ENCODE assay signal across 2 cellular contexts in genomic region chr1:109181807-109182163, GRCh38.
TF ChIP-seq lines count a peak whose summit lies in the region.

No MANE protein-coding gene starts in this region.

TF ChIP-seq in K562, 482 proteins besides CTCF, POLR2A, EP300 and RAD21:
- peak; percentile 29; the same call in 1 of the 2 replicates for TF ChIP-seq MGA (IDR thresholded peaks at IDR 0.05)
- TF ChIP-seq ZNF830 (CRISPR knock-in tag; IDR thresholded peaks at IDR 0.05), result no peak
- no peak for TF ChIP-seq ZNF263 (CRISPR knock-in tag; IDR thresholded peaks at IDR 0.05; ENCODE audit: borderline replicate concordance)
- 0 out of 2 replicates have a peak, but pooled peaks have one; percentile 21 for TF ChIP-seq CEBPB (tag; IDR thresholded peaks at IDR 0.05)
- no peak for TF ChIP-seq ZNF184 (CRISPR knock-in tag; IDR thresholded peaks at IDR 0.05)
- TF ChIP-seq LCOR (CRISPR knock-in tag; IDR thresholded peaks at IDR 0.05), result no peak
- no peak for TF ChIP-seq CHD1 (IDR thresholded peaks at IDR 0.05; ENCODE audit: low read length)
- TF ChIP-seq CBFA2T2 (conservative IDR thresholded peaks at IDR 0.05), result peak; percentile 5; the same call in 1 of the 2 replicates
- 0 out of 2 replicates have a peak, but pooled peaks have one; percentile 22 for TF ChIP-seq CXXC5 (CRISPR knock-in tag; IDR thresholded peaks at IDR 0.05)
- 0 out of 4 replicates have a peak, but pooled peaks of 1 of the 2 experiments have one; percentile 6 for TF ChIP-seq TRIM24 (IDR thresholded peaks at IDR 0.05)
- peak; percentile 27; the same call in 1 of the 2 replicates for TF ChIP-seq L3MBTL2 (IDR thresholded peaks at IDR 0.05)
- TF ChIP-seq HINFP (tag; conservative IDR thresholded peaks at IDR 0.05; ENCODE audit: low read depth), result 0 out of 2 replicates have a peak, but pooled peaks have one; percentile 42
TF ChIP-seq in K562: peak in this region for 7.

TF ChIP-seq in liver, 16 proteins besides CTCF, POLR2A, EP300 and RAD21:
- TF ChIP-seq ATF3 (IDR thresholded peaks at IDR 0.05) (no peak), JUND (IDR thresholded peaks at IDR 0.05) (no peak), FOXA1 (IDR thresholded peaks at IDR 0.05) (no peak), GABPA (IDR thresholded peaks at IDR 0.05 in 1 of 2, conservative IDR thresholded peaks at IDR 0.05 in 1 of 2) (no peak), REST (IDR thresholded peaks at IDR 0.05) (no peak), RXRA (IDR thresholded peaks at IDR 0.05) (no peak), HNF4G (IDR thresholded peaks at IDR 0.05) (no peak), HNF4A (conservative IDR thresholded peaks at IDR 0.05) (no peak)
